Comparison of ENCODE assay signal across 7 cellular contexts in the genomic region with DNA sequence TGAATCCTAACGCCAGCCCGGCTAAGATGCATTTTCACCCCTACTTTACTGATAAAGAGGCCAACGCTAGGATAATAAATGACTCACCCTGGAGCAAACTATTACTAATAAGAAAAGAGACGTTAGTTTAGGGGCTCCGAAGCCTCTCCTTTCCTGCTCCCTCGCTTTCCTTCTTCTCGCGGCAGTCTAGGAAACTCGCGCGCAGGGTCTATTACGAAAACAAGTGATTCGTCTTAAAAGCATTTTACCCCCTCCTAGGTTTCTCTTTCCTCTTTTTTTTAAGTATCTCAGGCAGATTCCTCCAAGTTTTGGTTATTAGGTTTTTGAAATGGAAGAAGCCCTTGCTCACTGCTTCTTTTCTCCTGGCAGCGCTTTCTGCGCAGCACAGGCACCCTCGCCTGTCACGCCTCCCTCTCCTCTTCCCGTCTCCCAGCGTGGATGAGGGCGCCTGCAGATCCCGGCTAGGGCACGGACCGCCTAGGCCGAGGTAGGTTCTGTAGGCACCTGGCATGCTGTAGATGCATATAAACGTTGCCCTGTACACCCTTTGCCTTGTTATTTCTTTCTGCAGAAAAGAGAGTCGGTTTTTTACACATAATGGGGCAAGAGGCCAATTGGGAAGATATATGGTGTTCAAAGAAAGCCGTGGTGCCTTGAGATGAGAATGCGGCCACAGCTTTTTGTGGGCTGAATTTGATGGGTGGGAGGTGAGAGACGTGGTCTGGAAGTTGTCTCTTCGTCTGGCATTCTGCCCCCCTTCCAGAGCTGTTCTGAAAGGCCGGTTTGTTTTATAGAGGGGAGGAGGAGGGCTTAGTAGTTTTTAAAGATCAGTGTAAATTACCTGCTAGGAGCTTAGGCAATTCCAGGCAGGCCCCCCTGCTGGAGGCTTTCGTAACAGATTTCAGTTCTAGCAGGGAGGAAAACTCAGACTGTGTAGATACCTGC. TPM values are rescaled to one million over a fixed set of nuclear protein-coding genes. Genes with fewer than 3 reads are reported as not detected.
DNase-seq lines count a peak whose midpoint lies in the region; ATAC-seq, FAIRE-seq and TF ChIP-seq lines count a peak whose summit lies in the region.

No MANE protein-coding gene starts in this region.

- TF ChIP-seq POLR2A in K562 (conservative IDR thresholded peaks at IDR 0.05), result no peak

- ATAC-seq in K562 (no peak), sciatic nerve (peak; percentile 60), GM19328 (IDR thresholded peaks at IDR 0.05; ENCODE audit: unreplicated experiment) (no peak)

- 7% methylated on average over 20 of the region's 32 CpGs for WGBS in K562 (ENCODE audit: insufficient coverage, low coverage, missing lambda C conversion rate)
- no CpG with 5 or more reads among the region's 32 CpGs for WGBS in iPS DF 6.9 (ENCODE audit: insufficient coverage, insufficient read length)

- no peak for FAIRE-seq in K562 (lab: Jason Lieb, UNC)

- H3K4me3 ChIP-seq in HEK293 (ENCODE audit: low read depth, low read length) (peak overlapping the region; percentile 75), K562 (no peak overlapping the region), iPS DF 6.9 (ENCODE audit: low read length) (peak overlapping the region; percentile 96; the same call in 1 of the 2 replicates)

- no peak for TF ChIP-seq RAD21 in K562 (CRISPR knock-in tag; conservative IDR thresholded peaks at IDR 0.05 in 1 of 2, IDR thresholded peaks at IDR 0.05 in 1 of 2)

- H3K4me2 ChIP-seq in K562 (ENCODE audit: insufficient read depth, low read length), result peak overlapping the region; percentile 58; the same call in 1 of the 2 replicates

- H3K36me3 ChIP-seq in HEK293 (ENCODE audit: control insufficient read depth in 2 of 2, insufficient read depth in 1 of 2, low read length in 2 of 2) (no peaks in the 10 kb centered on the region; a peak in 1 of 3 replicates), K562 (ENCODE audit: control insufficient read depth, insufficient read depth, low read length) (no peaks in the 10 kb centered on the region), iPS DF 6.9 (ENCODE audit: control insufficient read depth, insufficient read depth, low read length) (no peaks in the 10 kb centered on the region; the same call in 1 of the 2 replicates)

- no TSS peak for BruUV-seq in K562 (replicated peaks; lab: Mats Ljungman, UMichigan)

- TF ChIP-seq EP300 in K562 (IDR thresholded peaks at IDR 0.05; ENCODE audit: low read length), result no peak

- H4K20me1 ChIP-seq in K562 (replicated peaks; ENCODE audit: control insufficient read depth, insufficient read depth, low read length), result no peaks in the 10 kb centered on the region

- POLR2A ChIA-PET in HEK293 (lab: Yijun Ruan, JAX) (interaction anchor here (0.6 to 2.0 kb wide), 11 partner anchors 13 to 717 kb away, joined by 3 to 11 read pairs (median 3); partner anchors contain the start of genes PCSK5, RFK and VPS13A), K562 (lab: Yijun Ruan, JAX) (no interaction called here)

- in situ Hi-C loops in K562 (cut with MboI), result loop anchor here (10.0 kb wide), 1 partner anchor 205 kb away; no protein-coding TSS in a partner anchor

- H2AFZ ChIP-seq in K562 (ENCODE audit: low read depth, low read length), result peak overlapping the region; percentile 81; the same call in 1 of the 2 replicates

- no peak for TF ChIP-seq CTCF in HEK293 (tag by site-specific recombination; IDR thresholded peaks at IDR 0.05)
- 0 out of 6 replicates have a peak, but pooled peaks of 1 of the 3 experiments have one; percentile 26 for TF ChIP-seq CTCF in K562 (IDR thresholded peaks at IDR 0.05 in 2 of 3, conservative IDR thresholded peaks at IDR 0.05 in 1 of 3; ENCODE audit: insufficient read depth in 2 of 3, low read depth in 1 of 3, low read length in 3 of 3)

- CTCF ChIA-PET in HEK293 (lab: Yijun Ruan, JAX) (interaction anchor here (0.6 to 1.7 kb wide), 11 partner anchors 19 to 259 kb away, joined by 3 to 9 read pairs (median 3); no protein-coding TSS in a partner anchor), K562 (lab: Yijun Ruan, JAX; ENCODE audit: low intra/inter-chr PET ratio) (no interaction called here)

- H3K27ac ChIP-seq in HEK293 (ENCODE audit: extremely low read depth, low read depth, low read length) (peak overlapping the region; percentile 53), K562 (ENCODE audit: extremely low read depth, low read depth, low read length) (no peak overlapping the region), iPS DF 6.9 (ENCODE audit: low read length) (no peak overlapping the region)

- H3K27me3 ChIP-seq in K562 (ENCODE audit: control insufficient read depth in 2 of 2, insufficient read depth in 2 of 2, low read length in 2 of 2) (peaks cover 0 to 4% of the 10 kb centered on the region in 2 experiments; a peak in 1 of 5 replicates), iPS DF 6.9 (ENCODE audit: control insufficient read depth, insufficient read depth, low read length) (no peaks in the 10 kb centered on the region)

- peaks cover 11% of the 10 kb centered on the region for H3K4me1 ChIP-seq in HEK293 (ENCODE audit: control insufficient read depth, insufficient read depth, low read length)
- H3K4me1 ChIP-seq in K562 (replicated peaks in 1 of 2; ENCODE audit: control insufficient read depth in 2 of 2, insufficient read depth in 2 of 2, low read length in 2 of 2), result peaks cover 4 to 13% of the 10 kb centered on the region in 2 experiments; a peak in 3 of 5 replicates
- no peaks in the 10 kb centered on the region for H3K4me1 ChIP-seq in iPS DF 6.9 (ENCODE audit: control insufficient read depth, insufficient read depth, low read length)

- H3K9me3 ChIP-seq in HEK293 (ENCODE audit: control insufficient read depth, insufficient read depth, low read depth, low read length), result no peaks in the 10 kb centered on the region
- no peaks in the 10 kb centered on the region for H3K9me3 ChIP-seq in K562 (replicated peaks; ENCODE audit: control insufficient read depth, insufficient read depth, low read depth, low read length)
- H3K9me3 ChIP-seq in iPS DF 6.9 (ENCODE audit: control insufficient read depth, insufficient read depth, low read length), result no peaks in the 10 kb centered on the region

- peak; percentile 76 for DNase-seq in DMS53 (lab: John Stamatoyannopoulos, UW)
- DNase-seq in NCI-H526 treated with DMSO at 0.1 percent for 48 hours (lab: John Stamatoyannopoulos, UW), result peak; percentile 54
- DNase-seq in K562 (ENCODE audit: extremely low read depth in 1 of 4, low spot score in 3 of 4), result peak; percentile 6 to 23 (median 14)
- no peak for DNase-seq in iPS DF 6.9 (ENCODE audit: low read depth, low spot score)
- peak; percentile 60 for DNase-seq in sciatic nerve (ENCODE audit: low spot score)

- H3K9ac ChIP-seq in K562 (ENCODE audit: insufficient read depth in 1 of 2, low read depth in 2 of 2, low read length in 2 of 2), result no peak overlapping the region

- H3K9me1 ChIP-seq in K562 (ENCODE audit: control insufficient read depth, insufficient read depth, low read length), result no peaks in the 10 kb centered on the region

- H3K79me2 ChIP-seq in K562 (ENCODE audit: control insufficient read depth, insufficient read depth, low read length), result no peaks in the 10 kb centered on the region

- intact Hi-C loops in K562 (cut with micrococcal nuclease) (loop anchor here (10.0 kb wide), 1 partner anchor 55 kb away; no protein-coding TSS in a partner anchor), sciatic nerve (cut with DNase I) (no loop called here)

TF ChIP-seq in HEK293, 187 proteins besides CTCF, POLR2A, EP300 and RAD21 (continues in another document):
- TF ChIP-seq TCF7L2 (IDR thresholded peaks at IDR 0.05; ENCODE audit: borderline replicate concordance, low read depth, low read length) (no peak), ZNF239 (tag by site-specific recombination; IDR thresholded peaks at IDR 0.05) (no peak)

TF ChIP-seq in K562, 482 proteins besides CTCF, POLR2A, EP300 and RAD21 (continues in another document):
- TF ChIP-seq SAFB2 (IDR thresholded peaks at IDR 0.05; ENCODE audit: borderline replicate concordance, low read depth, low read length, severe bottlenecking) (no peak), ZEB2 (IDR thresholded peaks at IDR 0.05) (no peak), PTTG1 (tag; IDR thresholded peaks at IDR 0.05; ENCODE audit: low read depth) (no peak), ZNF140 (CRISPR knock-in tag; IDR thresholded peaks at IDR 0.05) (no peak)

RNA-seq across cellular contexts. Expression of gene GCNT1, which starts 1.0 kb away (rescaled TPM):
- total RNA-seq in K562 (2011; cell fraction: chromatin; rRNA removed; ENCODE audit: low replicate concordance), result 0.12 and 0.67 TPM in 2 replicates
- total RNA-seq in K562 (2011; cell fraction: nucleolus; rRNA removed), result not detected in 2 replicates
- 0.07 TPM in 1 of 2 replicates, not detected in the other for total RNA-seq in K562 (2011; cell fraction: nucleoplasm; rRNA removed)
- total RNA-seq in K562 (2014; rRNA removed) (0.04 and 0.05 TPM in 2 replicates), K562 (2014; rRNA removed; fragmentation: Illumina TruSeq; extraction: Trizol) (0.18 and 0.26 TPM in 2 replicates), K562 (2015; rRNA removed; fragmentation: Illumina TruSeq; extraction: Trizol) (0.11 TPM in 2 replicates), K562 (2021) (0.11 and 0.42 TPM in 2 replicates), sciatic nerve (9.2 TPM)
- polyA plus RNA-seq in K562 (2011; rRNA removed) (0.07 and 0.71 TPM in 2 replicates), K562 (2014; fragmentation: Illumina TruSeq; extraction: Trizol) (0.06 and 0.10 TPM in 2 replicates), K562 (2014; fragmentation: Nextera tagmentation; extraction: Ambion mirVana) (under 1 TPM; 0.01 to 0.07 TPM), K562 (2014; rRNA removed) (0.04 and 0.07 TPM in 2 replicates)
- polyA plus RNA-seq in K562 (2011; cell fraction: cytosol; rRNA removed), result 0.06 and 0.27 TPM in 2 replicates
- 0.15 and 0.43 TPM in 2 replicates for polyA plus RNA-seq in K562 (2011; cell fraction: nucleus; rRNA removed)
- 0.62 and 0.65 TPM in 2 replicates for polyA plus RNA-seq in K562 (2012)
- polyA minus RNA-seq in K562 (2011; rRNA and poly(A)+ RNA removed), result 0.54 and 1.2 TPM in 2 replicates
- polyA minus RNA-seq in K562 (2011; cell fraction: cytosol; rRNA and poly(A)+ RNA removed), result 0.10 TPM in 1 of 2 replicates, not detected in the other
- polyA minus RNA-seq in K562 (2011; cell fraction: nucleus; rRNA and poly(A)+ RNA removed), result 0.22 TPM in 1 of 2 replicates, not detected in the other
